ENCODE assay signal across 19 cellular contexts in the genomic region with DNA sequence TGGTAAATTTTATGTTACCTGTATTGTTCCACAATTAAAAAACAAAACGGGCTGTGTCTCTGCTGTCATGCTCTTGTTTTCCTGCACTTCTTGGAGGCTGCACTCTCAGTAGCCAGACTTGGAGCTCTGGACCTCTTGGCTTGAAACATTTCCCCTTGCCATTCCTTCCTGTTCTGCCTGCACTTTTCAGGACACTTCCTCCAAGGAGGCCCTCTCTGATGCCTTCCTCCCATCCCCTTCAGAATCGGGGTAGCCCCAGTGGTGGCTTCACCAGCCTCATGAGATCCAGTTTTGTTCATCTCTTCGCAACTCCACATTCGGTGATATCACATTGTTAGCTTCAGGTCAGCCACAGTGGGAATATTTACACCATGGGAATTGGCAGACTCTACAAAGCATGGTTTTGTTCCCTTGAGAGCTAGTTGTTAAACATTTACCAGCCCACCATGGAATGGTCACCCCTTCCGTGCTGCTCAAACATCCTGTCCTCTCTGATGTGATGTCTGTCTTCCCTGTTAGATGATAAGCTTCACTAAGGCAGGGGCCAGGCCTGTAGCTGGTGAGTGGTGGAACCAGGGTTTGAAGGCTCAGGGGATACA.
"Had no signal": no experiment of that assay in that cellular context is flagged by ENCODE, and none has a peak within 500 bp of the region (broad histone marks: within the 10 kb centered on the region; RNA-seq: fewer than 3 reads in every experiment).

No MANE protein-coding gene starts in this region.

- H3K27ac ChIP-seq: HL-60, PC-9, Peyer's patch, SJCRH30 had no signal

- H3K4me1 ChIP-seq: Peyer's patch had no signal

- H3K4me3 ChIP-seq: PC-9, Peyer's patch, SJCRH30 had no signal

- H3K4me2 ChIP-seq: PC-9 had no signal

- H3K27me3 ChIP-seq: Peyer's patch, SJCRH30 had no signal

- H3K36me3 ChIP-seq: Peyer's patch, SJCRH30 had no signal

- DNase-seq: KBM-7, NCI-H1092, NCI-H1105 treated with DMSO at 0.1 percent for 48 hours, NCI-H1417 treated with DMSO at 0.1 percent for 48 hours, NCI-H146, NCI-H1694 treated with DMSO at 0.1 percent for 48 hours, NCI-H1930, NCI-H2081, NCI-H2107, NCI-H2227 treated with DMSO at 0.1 percent for 48 hours, NCI-H524, NCI-H526 treated with DMSO at 0.1 percent for 48 hours, NCI-H748 treated with DMSO at 0.1 percent for 48 hours, PC-9, Peyer's patch, SHP77 treated with DMSO at 0.1 percent for 48 hours, SJCRH30 had no signal

- FAIRE-seq: HTR-8/SVneo had no signal
